8 cellular contexts compared by ENCODE assay signal in genomic region chr22:18000441-18001039, GRCh38. TPM values are rescaled to one million over a fixed set of nuclear protein-coding genes. Genes with fewer than 3 reads are reported as not detected.
DNase-seq lines count a peak whose midpoint lies in the region; ATAC-seq and TF ChIP-seq lines count a peak whose summit lies in the region.

No MANE protein-coding gene starts in this region.

- DNase-seq in GM23248 = peak; percentile 54
- DNase-seq in cerebellar cortex (ENCODE audit: low spot score) = peak; percentile 28
- DNase-seq in lung (ENCODE audit: low spot score) = no peak
- DNase-seq in suprapubic skin (ENCODE audit: low spot score in 2 of 2) = peak in 1 of 2 donors; percentile 68
- no peak for DNase-seq in COLO829 (ENCODE audit: low spot score)
- DNase-seq in H4 (ENCODE audit: low spot score) = no peak
- no peak for DNase-seq in HuH-7 (ENCODE audit: low spot score)

- no peak for TF ChIP-seq CTCF in SU-DHL-6 (IDR thresholded peaks at IDR 0.05; ENCODE audit: insufficient read depth, low read length, poor library complexity, severe bottlenecking)
- TF ChIP-seq CTCF in lung (IDR thresholded peaks at IDR 0.05; ENCODE audit: control extremely low read depth, extremely low read depth) = no peak
- TF ChIP-seq CTCF in suprapubic skin (IDR thresholded peaks at IDR 0.05) = no peak

- H3K4me3 ChIP-seq in GM23248 = peak overlapping the region; percentile 90
- H3K4me3 ChIP-seq in SU-DHL-6 (ENCODE audit: insufficient read depth, low read length, poor library complexity, severe bottlenecking) = peak overlapping the region; percentile 67
- peak overlapping the region; percentile 72 for H3K4me3 ChIP-seq in lung
- peak overlapping the region; percentile 97 for H3K4me3 ChIP-seq in suprapubic skin

- H2AFZ ChIP-seq in GM23248 (peak overlapping the region; percentile 93), SU-DHL-6 (ENCODE audit: low read depth, low read length, severe bottlenecking) (no peak overlapping the region)

- TF ChIP-seq POLR2A in suprapubic skin (IDR thresholded peaks at IDR 0.05) = no peak

- no peak for TF ChIP-seq EP300 in suprapubic skin (IDR thresholded peaks at IDR 0.05)

- H3K9me2 ChIP-seq in GM23248 (ENCODE audit: insufficient read depth) (no peaks in the 10 kb centered on the region), SU-DHL-6 (replicated peaks; ENCODE audit: insufficient read depth, low read length) (no peaks in the 10 kb centered on the region)

- H4K20me1 ChIP-seq in GM23248 (ENCODE audit: insufficient read depth) = no peaks in the 10 kb centered on the region; the same call in 1 of the 2 replicates
- no peaks in the 10 kb centered on the region for H4K20me1 ChIP-seq in SU-DHL-6 (ENCODE audit: low read depth, low read length)

- H3K9me3 ChIP-seq in GM23248 (ENCODE audit: low read depth) (no peaks in the 10 kb centered on the region), SU-DHL-6 (ENCODE audit: insufficient read depth, low read length) (no peaks in the 10 kb centered on the region), lung (ENCODE audit: control insufficient read depth in 2 of 2, insufficient read depth in 1 of 2, low read length in 1 of 2) (no peaks in the 10 kb centered on the region), suprapubic skin (no peaks in the 10 kb centered on the region)

- ATAC-seq in lung (ENCODE audit: insufficient read depth, low FRiP score) = peak; percentile 3

- H3F3A ChIP-seq in GM23248 (ENCODE audit: insufficient read depth) (peaks cover 10% of the 10 kb centered on the region; the same call in 1 of the 2 replicates), SU-DHL-6 (ENCODE audit: insufficient read depth) (peaks cover 38% of the 10 kb centered on the region)

- H3K4me1 ChIP-seq in GM23248 (ENCODE audit: insufficient read depth) = peaks cover 10% of the 10 kb centered on the region
- peaks cover 0 to 10% of the 10 kb centered on the region in 2 donors for H3K4me1 ChIP-seq in lung (ENCODE audit: control insufficient read depth in 2 of 2, insufficient read depth in 2 of 2, low read length in 2 of 2)
- H3K4me1 ChIP-seq in suprapubic skin = peaks cover 19% of the 10 kb centered on the region

- in situ Hi-C loops in GM23248 (cut with MboI) = no loop called here

- peak overlapping the region; percentile 89 for H3K9ac ChIP-seq in GM23248
- H3K9ac ChIP-seq in SU-DHL-6 (ENCODE audit: low read length) = peak overlapping the region; percentile 78

- H3K27ac ChIP-seq in GM23248 = peak overlapping the region; percentile 95
- H3K27ac ChIP-seq in SU-DHL-6 (ENCODE audit: low read depth, low read length) = peak overlapping the region; percentile 75
- peak overlapping the region; percentile 90 to 93 for H3K27ac ChIP-seq in lung (ENCODE audit: low read depth in 1 of 2, low read length in 1 of 2)
- peak overlapping the region; percentile 92 for H3K27ac ChIP-seq in suprapubic skin

- H3K27me3 ChIP-seq in GM23248 (replicated peaks; ENCODE audit: insufficient read depth) (no peaks in the 10 kb centered on the region), SU-DHL-6 (ENCODE audit: low read length) (no peaks in the 10 kb centered on the region), lung (ENCODE audit: control insufficient read depth, insufficient read depth) (no peaks in the 10 kb centered on the region), suprapubic skin (no peaks in the 10 kb centered on the region)

- WGBS in GM23248 (ENCODE audit: low coverage in 1 of 2, low lambda C conversion rate in 2 of 2, missing lambda C conversion rate in 2 of 2), 2 experiments = 1% methylated on average over 27 to 49 of the region's 52 CpGs
- WGBS in lung, 2 donors = 2 to 3% methylated on average over 51 to 52 of the region's 52 CpGs
- 0% methylated on average over 3 of the region's 52 CpGs for WGBS in suprapubic skin

- H3K4me2 ChIP-seq in GM23248 (ENCODE audit: unreplicated experiment) (peak overlapping the region; percentile 87), SU-DHL-6 (ENCODE audit: low read depth, low read length, poor library complexity, severe bottlenecking) (peak overlapping the region; percentile 80)

- H3K36me3 ChIP-seq in GM23248 (ENCODE audit: low read depth) = no peaks in the 10 kb centered on the region
- no peaks in the 10 kb centered on the region for H3K36me3 ChIP-seq in SU-DHL-6 (ENCODE audit: low read length)
- H3K36me3 ChIP-seq in lung (ENCODE audit: control insufficient read depth in 2 of 2, insufficient read depth in 2 of 2, low read length in 2 of 2) = no peaks in the 10 kb centered on the region
- no peaks in the 10 kb centered on the region for H3K36me3 ChIP-seq in suprapubic skin

- peaks cover 61% of the 10 kb centered on the region for H3K79me2 ChIP-seq in GM23248 (ENCODE audit: insufficient read depth)
- peaks cover 36% of the 10 kb centered on the region for H3K79me2 ChIP-seq in SU-DHL-6 (ENCODE audit: insufficient read depth, low read length)

RNA-seq across cellular contexts. Expression of gene MICAL3, which starts 23.8 kb away (rescaled TPM):
- 25.1 and 33.9 TPM in 2 replicates for total RNA-seq in GM23248 (2014; rRNA removed; shearing (Covaris generic))
- polyA plus RNA-seq in GM23248 (2016; fragmentation: Nextera tagmentation; extraction: Ambion mirVana) (6.1 and 6.6 TPM in 2 replicates), lung (1 to 10 TPM; 4.4 to 6.2 TPM)
- total RNA-seq in lung (10 to 100 TPM; 24.6 to 30.7 TPM), suprapubic skin (10 to 100 TPM; 30.4 to 57.1 (median 37.7) TPM)
- 7.0 and 17.3 TPM in 2 replicates for total RNA-seq in H4 (2014; rRNA removed; shearing (Covaris generic))

Comparison
In these comparisons a context has a peak if more than half of its experiments do, and no peak if none do; other contexts are left out.
1. DNase-seq: peak in GM23248 (single experiment) and cerebellar cortex (single experiment); none in lung (single experiment), COLO829 (single experiment), H4 (single experiment) and HuH-7 (single experiment).
2. Peak in every context shown above with its lines, with median percentiles within 50 percentile points of each other: H3K27ac ChIP-seq and H3K4me3 ChIP-seq.